In genomic region chr4:185841451-185841850, GRCh38 we compare ENCODE assay signal across 29 cellular contexts. TPM values are rescaled to one million over a fixed set of nuclear protein-coding genes. Genes with fewer than 3 reads are reported as not detected.
"Had no signal": no experiment of that assay in that cellular context is flagged by ENCODE, and none has a peak within 500 bp of the region (broad histone marks: within the 10 kb centered on the region; RNA-seq: fewer than 3 reads in every experiment).

No MANE protein-coding gene starts in this region.

- H3K4me3 ChIP-seq: coronary artery, esophagus muscularis mucosa, gastroesophageal sphincter, heart left ventricle, lower lobe of right lung, psoas muscle, right lobe of liver, smooth muscle cell, suprapubic skin, transverse colon had no signal

- H3K9me3 ChIP-seq: esophagus muscularis mucosa, gastroesophageal sphincter, lower lobe of right lung, neutrophil, right lobe of liver, suprapubic skin had no signal

- H3K36me3 ChIP-seq: esophagus muscularis mucosa, gastroesophageal sphincter, heart left ventricle, lower lobe of right lung, neutrophil, right lobe of liver, suprapubic skin, transverse colon had no signal

- H3K4me2 ChIP-seq: smooth muscle cell had no signal

- DNase-seq: dermis blood vessel endothelial cell; effector memory CD4-positive, alpha-beta T cell; foreskin keratinocyte; heart left ventricle; hippocampal formation; immature natural killer cell; islet precursor cell; kidney glomerular epithelial cell; left colon; left ventricle myocardium superior; lower lobe of right lung; naive B cell; psoas muscle; retina; right lobe of liver; stimulated activated CD4-positive, alpha-beta T cell treated with anti-CD3 and anti-CD28 coated beads, Interleukin-12 subunit alpha, Interleukin-12 subunit beta, amount 100 ng/mL, for 4 hours; stimulated activated CD4-positive, alpha-beta T cell treated with anti-CD3 and anti-CD28 coated beads, Interleukin-1b, Interleukin-23, amount 100 ng/mL, for 48 hours; stimulated activated CD4-positive, alpha-beta T cell treated with anti-CD3 and anti-CD28 coated beads, Interleukin-4, amount 100 ng/mL, for 1 hour; stimulated activated CD8-positive, alpha-beta memory T cell treated with anti-CD3 and anti-CD28 coated beads, Interleukin-4, amount 100 ng/mL, for 48 hours; stimulated activated naive CD4-positive, alpha-beta T cell; stimulated activated naive CD8-positive, alpha-beta T cell treated with anti-CD3 and anti-CD28 coated beads, Interleukin-15, amount 100 ng/mL, for 72 hours; transverse colon had no signal

- ATAC-seq: foreskin keratinocyte; gastroesophageal sphincter; heart left ventricle; left colon; left ventricle myocardium superior; lower lobe of right lung; natural killer cell treated with Interleukin-12 subunit alpha and Interleukin-12 subunit beta and Interleukin-15 and Interleukin-18, amount 100 ng/mL, for 72 hours; psoas muscle; right lobe of liver; stimulated activated naive CD8-positive, alpha-beta T cell treated with anti-CD3 and anti-CD28 coated beads, Interleukin-15, amount 100 ng/mL, for 72 hours had no signal

- H3K27me3 ChIP-seq: esophagus muscularis mucosa, foreskin keratinocyte, gastroesophageal sphincter, heart left ventricle, neutrophil, right lobe of liver, suprapubic skin, transverse colon had no signal

- H3K27ac ChIP-seq: coronary artery, foreskin keratinocyte, lower lobe of right lung, neutrophil, psoas muscle, right lobe of liver, suprapubic skin had no signal

RNA-seq across cellular contexts. Expression of gene SORBS2, which starts 29.5 kb away (rescaled TPM):
- total RNA-seq: natural killer cell treated with Interleukin-12 subunit alpha and Interleukin-12 subunit beta and Interleukin-15 and Interleukin-18, amount 100 ng/mL, for 72 hours had no signal
